Comparison of ENCODE assay signal across 8 cellular contexts in the genomic region with DNA sequence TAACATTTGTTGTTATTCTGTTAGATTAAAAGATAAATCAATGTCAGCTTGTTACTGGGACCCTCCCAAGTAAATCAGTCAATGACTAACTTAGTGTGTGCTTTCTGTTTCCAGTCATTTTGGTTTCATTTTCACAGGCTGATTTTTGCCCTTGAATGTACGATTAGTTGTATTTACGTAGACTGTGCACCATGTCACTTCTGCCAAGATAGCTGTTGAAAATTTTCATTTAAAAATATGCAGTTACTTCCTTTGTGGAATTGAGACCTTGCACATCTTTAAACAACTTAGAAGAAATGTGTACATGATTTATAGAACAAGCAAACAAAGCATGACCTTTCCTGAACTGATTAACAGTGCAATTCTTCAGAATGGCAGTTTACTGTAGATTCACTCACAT.
DNase-seq lines count a peak whose midpoint lies in the region; ATAC-seq and TF ChIP-seq lines count a peak whose summit lies in the region.

No MANE protein-coding gene starts in this region.

- H4K20me1 ChIP-seq in SU-DHL-6 (ENCODE audit: low read depth, low read length), result no peaks in the 10 kb centered on the region

- H3K9ac ChIP-seq in SU-DHL-6 (ENCODE audit: low read length), result no peak overlapping the region

- H3K4me1 Mint-ChIP-seq in CD8-positive, alpha-beta memory T cell, result peaks cover 0 to 3% (median 2%) of the 10 kb centered on the region in 3 donors
- H3K4me1 Mint-ChIP-seq in CD4-positive, alpha-beta memory T cell, result no peaks in the 10 kb centered on the region

- no peak for TF ChIP-seq CTCF in SU-DHL-6 (IDR thresholded peaks at IDR 0.05; ENCODE audit: insufficient read depth, low read length, poor library complexity, severe bottlenecking)

- H3K27me3 ChIP-seq in SU-DHL-6 (ENCODE audit: low read length) (no peaks in the 10 kb centered on the region), muscle layer of duodenum (ENCODE audit: low read depth, low read length) (no peaks in the 10 kb centered on the region)
- H3K27me3 ChIP-seq in CD8-positive, alpha-beta memory T cell (ENCODE audit: insufficient read depth, low read length, poor library complexity, severe bottlenecking), result no peaks in the 10 kb centered on the region
- no peaks in the 10 kb centered on the region for H3K27me3 ChIP-seq in CD4-positive, alpha-beta memory T cell (ENCODE audit: insufficient read depth, low read length)

- H3K36me3 ChIP-seq in SU-DHL-6 (ENCODE audit: low read length) (no peaks in the 10 kb centered on the region), muscle layer of duodenum (ENCODE audit: control insufficient read depth in 1 of 2, insufficient read depth in 2 of 2, low read length in 2 of 2) (no peaks in the 10 kb centered on the region)
- H3K36me3 ChIP-seq in CD8-positive, alpha-beta memory T cell (ENCODE audit: insufficient read depth, low read length), result no peaks in the 10 kb centered on the region
- no peaks in the 10 kb centered on the region for H3K36me3 ChIP-seq in CD4-positive, alpha-beta memory T cell (ENCODE audit: insufficient read depth, low read length)

- intact Hi-C loops in CD4-positive, alpha-beta memory T cell (cut with micrococcal nuclease), result no loop called here

- no peaks in the 10 kb centered on the region for H3K9me2 ChIP-seq in SU-DHL-6 (replicated peaks; ENCODE audit: insufficient read depth, low read length)

- H2AFZ ChIP-seq in SU-DHL-6 (ENCODE audit: low read depth, low read length, severe bottlenecking), result no peak overlapping the region

- peaks cover 0 to 26% of the 10 kb centered on the region in 2 donors for H3K4me1 ChIP-seq in muscle layer of duodenum (ENCODE audit: control insufficient read depth in 1 of 2, insufficient read depth in 2 of 2, low read length in 2 of 2)
- H3K4me1 ChIP-seq in CD8-positive, alpha-beta memory T cell (ENCODE audit: insufficient read depth, low read length), result no peaks in the 10 kb centered on the region
- no peaks in the 10 kb centered on the region for H3K4me1 ChIP-seq in CD4-positive, alpha-beta memory T cell (ENCODE audit: insufficient read depth, low read length)

- H3K79me2 ChIP-seq in SU-DHL-6 (ENCODE audit: insufficient read depth, low read length), result no peaks in the 10 kb centered on the region

- no peak overlapping the region for H3K4me3 Mint-ChIP-seq in CD8-positive, alpha-beta memory T cell
- no peak overlapping the region for H3K4me3 Mint-ChIP-seq in CD4-positive, alpha-beta memory T cell

- H3K27me3 Mint-ChIP-seq in CD8-positive, alpha-beta memory T cell, result no peaks in the 10 kb centered on the region
- no peaks in the 10 kb centered on the region for H3K27me3 Mint-ChIP-seq in CD4-positive, alpha-beta memory T cell

- DNase-seq in CD8-positive, alpha-beta memory T cell, result no peak
- DNase-seq in CD4-positive, alpha-beta memory T cell, result no peak
- DNase-seq in GDM1 (lab: John Stamatoyannopoulos, UW), result no peak

- ATAC-seq in GM18517 (IDR thresholded peaks at IDR 0.05; ENCODE audit: unreplicated experiment) (peak; percentile 96), HG02678 (IDR thresholded peaks at IDR 0.05; ENCODE audit: unreplicated experiment) (peak; percentile 92), esophagus mucosa (no peak)

- H3K27ac Mint-ChIP-seq in CD8-positive, alpha-beta memory T cell, result no peak overlapping the region
- no peak overlapping the region for H3K27ac Mint-ChIP-seq in CD4-positive, alpha-beta memory T cell

- no peaks in the 10 kb centered on the region for H3K9me3 ChIP-seq in SU-DHL-6 (ENCODE audit: insufficient read depth, low read length)
- no peaks in the 10 kb centered on the region for H3K9me3 ChIP-seq in muscle layer of duodenum (ENCODE audit: control insufficient read depth in 1 of 2, low read length in 2 of 2)
- no peaks in the 10 kb centered on the region for H3K9me3 ChIP-seq in CD8-positive, alpha-beta memory T cell (ENCODE audit: low read length)
- no peaks in the 10 kb centered on the region for H3K9me3 ChIP-seq in CD4-positive, alpha-beta memory T cell (ENCODE audit: control insufficient read depth in 1 of 2, low read length in 2 of 2)

- POLR2A ChIA-PET in CD8-positive, alpha-beta memory T cell (lab: Charles Lee), result no interaction called here
- POLR2A ChIA-PET in CD4-positive, alpha-beta memory T cell (lab: Charles Lee; ENCODE audit: partially characterized antibody), result no interaction called here

- no peaks in the 10 kb centered on the region for H3K9me3 Mint-ChIP-seq in CD8-positive, alpha-beta memory T cell
- H3K9me3 Mint-ChIP-seq in CD4-positive, alpha-beta memory T cell, result no peaks in the 10 kb centered on the region

- peak overlapping the region; percentile 12 for H3K4me2 ChIP-seq in SU-DHL-6 (ENCODE audit: low read depth, low read length, poor library complexity, severe bottlenecking)

- H3K27ac ChIP-seq in SU-DHL-6 (ENCODE audit: low read depth, low read length), result no peak overlapping the region
- H3K27ac ChIP-seq in muscle layer of duodenum (ENCODE audit: low read length), result peak overlapping the region; percentile 27
- no peak overlapping the region for H3K27ac ChIP-seq in CD8-positive, alpha-beta memory T cell (ENCODE audit: low read depth, low read length)
- no peak overlapping the region for H3K27ac ChIP-seq in CD4-positive, alpha-beta memory T cell (ENCODE audit: low read depth, low read length)

- CTCF ChIA-PET in CD8-positive, alpha-beta memory T cell (lab: Charles Lee), result no interaction called here
- CTCF ChIA-PET in CD4-positive, alpha-beta memory T cell (lab: Charles Lee; ENCODE audit: partially characterized antibody), result no interaction called here

- no peak overlapping the region for H3K4me3 ChIP-seq in SU-DHL-6 (ENCODE audit: insufficient read depth, low read length, poor library complexity, severe bottlenecking)
- H3K4me3 ChIP-seq in muscle layer of duodenum (ENCODE audit: low read depth in 1 of 2, low read length in 2 of 2), result peak overlapping the region; percentile 21 to 30
- H3K4me3 ChIP-seq in CD8-positive, alpha-beta memory T cell (ENCODE audit: low read length), result no peak overlapping the region
- no peak overlapping the region for H3K4me3 ChIP-seq in CD4-positive, alpha-beta memory T cell (ENCODE audit: low read length in 2 of 2)

- no peaks in the 10 kb centered on the region for H3F3A ChIP-seq in SU-DHL-6 (ENCODE audit: insufficient read depth)

- no peaks in the 10 kb centered on the region for H3K36me3 Mint-ChIP-seq in CD8-positive, alpha-beta memory T cell
- H3K36me3 Mint-ChIP-seq in CD4-positive, alpha-beta memory T cell, result no peaks in the 10 kb centered on the region

Comparison
In these comparisons a context has a peak if more than half of its experiments do, and no peak if none do; other contexts are left out.
1. H3K4me3 ChIP-seq: peak in muscle layer of duodenum (2 of 2); none in SU-DHL-6 (single experiment), CD8-positive, alpha-beta memory T cell (single experiment) and CD4-positive, alpha-beta memory T cell (0 of 2).